12 cellular contexts compared by ENCODE assay signal in genomic region chrX:32514986-32515385, GRCh38.
DNase-seq lines count a peak whose midpoint lies in the region; ATAC-seq, FAIRE-seq and TF ChIP-seq lines count a peak whose summit lies in the region.
"Had no signal": no experiment of that assay in that cellular context is flagged by ENCODE, and none has a peak within 500 bp of the region (broad histone marks: within the 10 kb centered on the region; RNA-seq: fewer than 3 reads in every experiment).

No MANE protein-coding gene starts in this region.

- H4K20me1 ChIP-seq in smooth muscle cell (ENCODE audit: low read depth): no peaks in the 10 kb centered on the region

- H3K9ac ChIP-seq in smooth muscle cell (ENCODE audit: low read depth): no peak overlapping the region

- peak overlapping the region; percentile 35 for H2AFZ ChIP-seq in smooth muscle cell (ENCODE audit: low read depth)

- CTCF ChIA-PET in HEK293 (lab: Yijun Ruan, JAX): no interaction called here

- no peaks in the 10 kb centered on the region for H3K9me3 ChIP-seq in HEK293 (ENCODE audit: control insufficient read depth, insufficient read depth, low read depth, low read length)
- H3K9me3 ChIP-seq in smooth muscle cell (replicated peaks; ENCODE audit: low read depth): no peaks in the 10 kb centered on the region
- no peaks in the 10 kb centered on the region for H3K9me3 ChIP-seq in small intestine (ENCODE audit: control insufficient read depth, low read depth)

- POLR2A ChIA-PET in HEK293 (lab: Yijun Ruan, JAX): no interaction called here

- H3K36me3 ChIP-seq in HEK293 (ENCODE audit: control insufficient read depth in 2 of 2, insufficient read depth in 1 of 2, low read length in 2 of 2) (no peaks in the 10 kb centered on the region), smooth muscle cell (ENCODE audit: low read depth) (no peaks in the 10 kb centered on the region), small intestine (ENCODE audit: control insufficient read depth in 2 of 2, insufficient read depth in 2 of 2, low read length in 2 of 2) (no peaks in the 10 kb centered on the region)

- TF ChIP-seq CTCF in HEK293 (tag by site-specific recombination; IDR thresholded peaks at IDR 0.05) (no peak), smooth muscle cell (IDR thresholded peaks at IDR 0.05; ENCODE audit: borderline replicate concordance, insufficient read depth, poor library complexity, severe bottlenecking) (no peak)

- H3K79me2 ChIP-seq in smooth muscle cell (ENCODE audit: low read depth): no peaks in the 10 kb centered on the region

- H3K4me3 ChIP-seq in HEK293 (ENCODE audit: low read depth, low read length) (no peak overlapping the region), smooth muscle cell (no peak overlapping the region), small intestine (ENCODE audit: low read depth in 1 of 2, low read length in 2 of 2) (no peak overlapping the region)

- WGBS in smooth muscle cell (ENCODE audit: low lambda C conversion rate): 37% methylated on average over 5 of the region's 5 CpGs
- 54 to 66% (median 55%) methylated on average over 5 of the region's 5 CpGs for WGBS in small intestine, 3 donors

- no peak for FAIRE-seq in small intestine (lab: Jason Lieb, UNC)

- ATAC-seq in GM19043 (IDR thresholded peaks at IDR 0.05; ENCODE audit: low read depth, unreplicated experiment) (peak; percentile 79), HG03103 (IDR thresholded peaks at IDR 0.05; ENCODE audit: low read depth, unreplicated experiment) (peak; percentile 90)

- H3K4me1 ChIP-seq in HEK293 (ENCODE audit: control insufficient read depth, insufficient read depth, low read length) (no peaks in the 10 kb centered on the region), smooth muscle cell (ENCODE audit: low read depth) (no peaks in the 10 kb centered on the region), small intestine (ENCODE audit: control insufficient read depth in 2 of 2, insufficient read depth in 1 of 2, low read depth in 1 of 2, low read length in 1 of 2) (no peaks in the 10 kb centered on the region)

- H3K27ac ChIP-seq in HEK293 (ENCODE audit: extremely low read depth, low read depth, low read length) (no peak overlapping the region), smooth muscle cell (ENCODE audit: low read depth) (no peak overlapping the region), small intestine (ENCODE audit: low read depth in 1 of 2, low read length in 1 of 2) (no peak overlapping the region)

- DNase-seq in smooth muscle cell (lab: John Stamatoyannopoulos, UW; ENCODE audit: unreplicated experiment) (no peak), RPMI8226 (no peak), Ammon's horn (ENCODE audit: low spot score) (no peak), small intestine (no peak)
- DNase-seq: activated CD4-positive, alpha-beta memory T cell treated with anti-CD3 and anti-CD28 coated beads for 36 hours; mesenchymal stem cell; NCI-H1930; NCI-H526 treated with DMSO at 0.1 percent for 48 hours; occipital lobe had no signal

- H3K27me3 ChIP-seq in smooth muscle cell (ENCODE audit: low read depth): no peaks in the 10 kb centered on the region
- H3K27me3 ChIP-seq in small intestine (ENCODE audit: control insufficient read depth in 2 of 2, insufficient read depth in 2 of 2, low read length in 2 of 2): no peaks in the 10 kb centered on the region

- no peaks in the 10 kb centered on the region for H3F3A ChIP-seq in smooth muscle cell (ENCODE audit: low read depth)

- H3K4me2 ChIP-seq in smooth muscle cell: peak overlapping the region; percentile 19

TF ChIP-seq in HEK293, 187 proteins besides CTCF, POLR2A, EP300 and RAD21:
- TF ChIP-seq MEIS1 (CRISPR knock-in tag; IDR thresholded peaks at IDR 0.05; ENCODE audit: borderline replicate concordance) (no peak), PRDM1 (tag by site-specific recombination; IDR thresholded peaks at IDR 0.05) (peak; percentile 83), ZNF791 (tag by site-specific recombination; IDR thresholded peaks at IDR 0.05) (no peak)
